In the genomic region with DNA sequence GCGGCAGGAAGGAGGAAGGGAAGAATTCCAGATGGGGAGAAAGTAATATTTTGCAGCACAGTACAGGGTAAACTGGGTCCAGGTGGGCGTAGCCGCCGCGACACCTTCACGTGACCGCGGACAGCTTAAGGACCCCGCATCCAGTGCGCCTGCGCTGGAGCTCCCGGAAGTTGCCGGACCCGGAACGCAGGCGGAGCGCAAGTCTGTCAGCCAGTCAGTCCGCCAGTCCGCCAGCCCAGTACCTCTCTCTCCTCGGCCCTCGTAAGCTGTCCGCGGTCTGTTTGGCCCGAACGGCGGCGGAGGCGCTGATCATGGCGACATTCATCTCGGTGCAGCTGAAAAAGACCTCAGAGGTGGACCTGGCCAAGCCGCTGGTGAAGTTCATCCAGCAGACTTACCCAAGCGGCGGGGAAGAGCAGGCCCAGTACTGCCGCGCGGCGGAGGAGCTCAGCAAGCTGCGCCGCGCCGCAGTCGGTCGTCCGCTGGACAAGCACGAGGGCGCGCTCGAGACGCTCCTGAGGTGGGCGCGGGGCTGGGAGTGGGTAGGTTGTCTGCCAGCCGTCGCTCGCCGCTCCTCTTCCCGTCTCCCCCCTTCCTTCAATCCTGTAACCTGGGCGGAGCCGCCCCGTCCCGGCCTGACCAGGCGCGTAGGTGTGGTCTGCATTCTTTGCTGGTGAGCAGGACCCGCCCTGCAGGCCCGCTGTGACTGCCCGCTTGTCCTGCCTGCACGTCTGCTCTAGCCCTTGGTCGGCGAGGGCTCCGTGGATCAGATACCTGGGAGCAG, we compare ENCODE assay signal across 1 cellular context.
TF ChIP-seq lines count a peak whose summit lies in the region.

Gene PDCD6IP, plus strand, starts transcription at position 213 of the 784 bp plus-strand sequence. Its CDS starts 99 bp downstream, at position 312.

TF ChIP-seq in K562, 482 proteins besides CTCF, POLR2A, EP300 and RAD21 (continued from another document and continues in another):
- TF ChIP-seq, protein P1, sequence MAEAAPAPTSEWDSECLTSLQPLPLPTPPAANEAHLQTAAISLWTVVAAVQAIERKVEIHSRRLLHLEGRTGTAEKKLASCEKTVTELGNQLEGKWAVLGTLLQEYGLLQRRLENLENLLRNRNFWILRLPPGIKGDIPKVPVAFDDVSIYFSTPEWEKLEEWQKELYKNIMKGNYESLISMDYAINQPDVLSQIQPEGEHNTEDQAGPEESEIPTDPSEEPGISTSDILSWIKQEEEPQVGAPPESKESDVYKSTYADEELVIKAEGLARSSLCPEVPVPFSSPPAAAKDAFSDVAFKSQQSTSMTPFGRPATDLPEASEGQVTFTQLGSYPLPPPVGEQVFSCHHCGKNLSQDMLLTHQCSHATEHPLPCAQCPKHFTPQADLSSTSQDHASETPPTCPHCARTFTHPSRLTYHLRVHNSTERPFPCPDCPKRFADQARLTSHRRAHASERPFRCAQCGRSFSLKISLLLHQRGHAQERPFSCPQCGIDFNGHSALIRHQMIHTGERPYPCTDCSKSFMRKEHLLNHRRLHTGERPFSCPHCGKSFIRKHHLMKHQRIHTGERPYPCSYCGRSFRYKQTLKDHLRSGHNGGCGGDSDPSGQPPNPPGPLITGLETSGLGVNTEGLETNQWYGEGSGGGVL (CRISPR knock-in tag; IDR thresholded peaks at IDR 0.05) = no peak
- TF ChIP-seq IRF2 (CRISPR knock-in tag; IDR thresholded peaks at IDR 0.05) (no peak), ESRRB (CRISPR knock-in tag; IDR thresholded peaks at IDR 0.05; ENCODE audit: borderline replicate concordance) (no peak), ZNF583 (CRISPR knock-in tag; IDR thresholded peaks at IDR 0.05) (no peak), ZNF407 (IDR thresholded peaks at IDR 0.05; ENCODE audit: low read depth) (no peak), ATF7 (IDR thresholded peaks at IDR 0.05) (peak; percentile 87), NCOA2 (IDR thresholded peaks at IDR 0.05; ENCODE audit: partially characterized antibody in 2 of 2) (no peak), TBP (optimal IDR thresholded peaks at IDR 0.05; ENCODE audit: low read depth, low read length) (peak; percentile 86), CBX2 (IDR thresholded peaks at IDR 0.05; ENCODE audit: insufficient read depth, low read length, poor library complexity, severe bottlenecking) (no peak), ZC3H4 (CRISPR knock-in tag; IDR thresholded peaks at IDR 0.05; ENCODE audit: borderline replicate concordance) (no peak; the same call in 1 of the 2 replicates), FIP1L1 (IDR thresholded peaks at IDR 0.05; ENCODE audit: low read depth, low read length, poor library complexity, severe bottlenecking) (peak; percentile 87), CBFA2T2 (conservative IDR thresholded peaks at IDR 0.05) (peak; percentile 81), CCNT2 (IDR thresholded peaks at IDR 0.05; ENCODE audit: borderline replicate concordance, extremely low read depth, insufficient read length, low read depth, low read length) (peak; percentile 75), CXXC5 (CRISPR knock-in tag; IDR thresholded peaks at IDR 0.05) (peak; percentile 94), ZNF12 (CRISPR knock-in tag; IDR thresholded peaks at IDR 0.05) (peak; percentile 82), CCAR2 (IDR thresholded peaks at IDR 0.05; ENCODE audit: low read depth, low read length) (no peak), PRPF4 (IDR thresholded peaks at IDR 0.05; ENCODE audit: insufficient read depth, low read depth, low read length, poor library complexity, severe bottlenecking) (peak; percentile 67), CAMTA2 (CRISPR knock-in tag; conservative IDR thresholded peaks at IDR 0.05) (0 out of 2 replicates have a peak, but pooled peaks have one; percentile 26), ZNF134 (CRISPR knock-in tag; conservative IDR thresholded peaks at IDR 0.05) (0 out of 2 replicates have a peak, but pooled peaks have one; percentile 7), TCF7L2 (IDR thresholded peaks at IDR 0.05; ENCODE audit: low read depth, low read length) (no peak), SRSF9 (IDR thresholded peaks at IDR 0.05; ENCODE audit: borderline replicate concordance, low read depth, low read length) (no peak), TGIF2 (CRISPR knock-in tag; IDR thresholded peaks at IDR 0.05) (no peak), ZHX1 (conservative IDR thresholded peaks at IDR 0.05; ENCODE audit: low read length) (peak; percentile 70; the same call in 1 of the 2 replicates), ZNF696 (CRISPR knock-in tag; conservative IDR thresholded peaks at IDR 0.05) (no peak), EP400 (IDR thresholded peaks at IDR 0.05) (peak; percentile 97), ZNF124 (CRISPR knock-in tag; IDR thresholded peaks at IDR 0.05) (no peak), MTA3 (IDR thresholded peaks at IDR 0.05; ENCODE audit: borderline replicate concordance) (peak; percentile 94), DNMT1 (IDR thresholded peaks at IDR 0.05) (no peak), ZFP1 (CRISPR knock-in tag; IDR thresholded peaks at IDR 0.05) (0 out of 2 replicates have a peak, but pooled peaks have one; percentile 21), MEIS2 (IDR thresholded peaks at IDR 0.05; ENCODE audit: partially characterized antibody) (peak; percentile 91), ELF2 (CRISPR knock-in tag; IDR thresholded peaks at IDR 0.05) (peak; percentile 95), MXI1 (IDR thresholded peaks at IDR 0.05; ENCODE audit: low read depth, low read length) (0 out of 2 replicates have a peak, but pooled peaks have one; percentile 53), TCF15 (CRISPR knock-in tag; IDR thresholded peaks at IDR 0.05) (no peak), ZNF780A (CRISPR knock-in tag; IDR thresholded peaks at IDR 0.05) (no peak)
- TF ChIP-seq, protein P2, sequence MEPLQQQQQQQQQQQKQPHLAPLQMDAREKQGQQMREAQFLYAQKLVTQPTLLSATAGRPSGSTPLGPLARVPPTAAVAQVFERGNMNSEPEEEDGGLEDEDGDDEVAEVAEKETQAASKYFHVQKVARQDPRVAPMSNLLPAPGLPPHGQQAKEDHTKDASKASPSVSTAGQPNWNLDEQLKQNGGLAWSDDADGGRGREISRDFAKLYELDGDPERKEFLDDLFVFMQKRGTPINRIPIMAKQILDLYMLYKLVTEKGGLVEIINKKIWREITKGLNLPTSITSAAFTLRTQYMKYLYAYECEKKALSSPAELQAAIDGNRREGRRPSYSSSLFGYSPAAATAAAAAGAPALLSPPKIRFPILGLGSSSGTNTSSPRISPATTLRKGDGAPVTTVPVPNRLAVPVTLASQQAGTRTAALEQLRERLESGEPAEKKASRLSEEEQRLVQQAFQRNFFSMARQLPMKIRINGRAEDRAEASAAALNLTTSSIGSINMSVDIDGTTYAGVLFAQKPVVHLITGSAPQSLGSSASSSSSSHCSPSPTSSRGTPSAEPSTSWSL (CRISPR knock-in tag; IDR thresholded peaks at IDR 0.05; ENCODE audit: borderline replicate concordance) = no peak
- TF ChIP-seq, protein P3, sequence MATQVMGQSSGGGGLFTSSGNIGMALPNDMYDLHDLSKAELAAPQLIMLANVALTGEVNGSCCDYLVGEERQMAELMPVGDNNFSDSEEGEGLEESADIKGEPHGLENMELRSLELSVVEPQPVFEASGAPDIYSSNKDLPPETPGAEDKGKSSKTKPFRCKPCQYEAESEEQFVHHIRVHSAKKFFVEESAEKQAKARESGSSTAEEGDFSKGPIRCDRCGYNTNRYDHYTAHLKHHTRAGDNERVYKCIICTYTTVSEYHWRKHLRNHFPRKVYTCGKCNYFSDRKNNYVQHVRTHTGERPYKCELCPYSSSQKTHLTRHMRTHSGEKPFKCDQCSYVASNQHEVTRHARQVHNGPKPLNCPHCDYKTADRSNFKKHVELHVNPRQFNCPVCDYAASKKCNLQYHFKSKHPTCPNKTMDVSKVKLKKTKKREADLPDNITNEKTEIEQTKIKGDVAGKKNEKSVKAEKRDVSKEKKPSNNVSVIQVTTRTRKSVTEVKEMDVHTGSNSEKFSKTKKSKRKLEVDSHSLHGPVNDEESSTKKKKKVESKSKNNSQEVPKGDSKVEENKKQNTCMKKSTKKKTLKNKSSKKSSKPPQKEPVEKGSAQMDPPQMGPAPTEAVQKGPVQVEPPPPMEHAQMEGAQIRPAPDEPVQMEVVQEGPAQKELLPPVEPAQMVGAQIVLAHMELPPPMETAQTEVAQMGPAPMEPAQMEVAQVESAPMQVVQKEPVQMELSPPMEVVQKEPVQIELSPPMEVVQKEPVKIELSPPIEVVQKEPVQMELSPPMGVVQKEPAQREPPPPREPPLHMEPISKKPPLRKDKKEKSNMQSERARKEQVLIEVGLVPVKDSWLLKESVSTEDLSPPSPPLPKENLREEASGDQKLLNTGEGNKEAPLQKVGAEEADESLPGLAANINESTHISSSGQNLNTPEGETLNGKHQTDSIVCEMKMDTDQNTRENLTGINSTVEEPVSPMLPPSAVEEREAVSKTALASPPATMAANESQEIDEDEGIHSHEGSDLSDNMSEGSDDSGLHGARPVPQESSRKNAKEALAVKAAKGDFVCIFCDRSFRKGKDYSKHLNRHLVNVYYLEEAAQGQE (CRISPR knock-in tag; IDR thresholded peaks at IDR 0.05; ENCODE audit: low read depth) = peak; percentile 81
- TF ChIP-seq, protein P4, sequence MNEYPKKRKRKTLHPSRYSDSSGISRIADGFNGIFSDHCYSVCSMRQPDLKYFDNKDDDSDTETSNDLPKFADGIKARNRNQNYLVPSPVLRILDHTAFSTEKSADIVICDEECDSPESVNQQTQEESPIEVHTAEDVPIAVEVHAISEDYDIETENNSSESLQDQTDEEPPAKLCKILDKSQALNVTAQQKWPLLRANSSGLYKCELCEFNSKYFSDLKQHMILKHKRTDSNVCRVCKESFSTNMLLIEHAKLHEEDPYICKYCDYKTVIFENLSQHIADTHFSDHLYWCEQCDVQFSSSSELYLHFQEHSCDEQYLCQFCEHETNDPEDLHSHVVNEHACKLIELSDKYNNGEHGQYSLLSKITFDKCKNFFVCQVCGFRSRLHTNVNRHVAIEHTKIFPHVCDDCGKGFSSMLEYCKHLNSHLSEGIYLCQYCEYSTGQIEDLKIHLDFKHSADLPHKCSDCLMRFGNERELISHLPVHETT (CRISPR knock-in tag; conservative IDR thresholded peaks at IDR 0.05 in 1 of 2, IDR thresholded peaks at IDR 0.05 in 1 of 2) = peak in 1 of 2 experiments; percentile 67; a peak in 1 of 4 replicates
